In genomic region chr10:43218206-43218950, GRCh38 we compare ENCODE assay signal across 1 cellular context.
TF ChIP-seq lines count a peak whose summit lies in the region.

No MANE protein-coding gene starts in this region.

TF ChIP-seq in HepG2, 621 proteins besides CTCF, POLR2A, EP300 and RAD21 (continued from another document):
- TF ChIP-seq TRAFD1 (CRISPR knock-in tag; IDR thresholded peaks at IDR 0.05; ENCODE audit: borderline replicate concordance), result no peak
- no peak for TF ChIP-seq MED1 (CRISPR knock-in tag; IDR thresholded peaks at IDR 0.05)
- no peak for TF ChIP-seq ARID4A (CRISPR knock-in tag; IDR thresholded peaks at IDR 0.05; ENCODE audit: borderline replicate concordance)
- TF ChIP-seq RAD51 (IDR thresholded peaks at IDR 0.05; ENCODE audit: borderline replicate concordance), result no peak
- no peak for TF ChIP-seq GMEB1 (CRISPR knock-in tag; IDR thresholded peaks at IDR 0.05; ENCODE audit: borderline replicate concordance)
- TF ChIP-seq TCF7 (IDR thresholded peaks at IDR 0.05; ENCODE audit: low read depth), result no peak
- TF ChIP-seq GATAD2A (CRISPR knock-in tag; IDR thresholded peaks at IDR 0.05), result no peak
- no peak for TF ChIP-seq ZNF576 (CRISPR knock-in tag; IDR thresholded peaks at IDR 0.05)
- TF ChIP-seq CENPT (CRISPR knock-in tag; IDR thresholded peaks at IDR 0.05; ENCODE audit: low read depth), result no peak
- no peak for TF ChIP-seq SYNCRIP (IDR thresholded peaks at IDR 0.05; ENCODE audit: insufficient read depth, low read depth, low read length)
- no peak for TF ChIP-seq ZNF607 (CRISPR knock-in tag; IDR thresholded peaks at IDR 0.05; ENCODE audit: borderline replicate concordance)
- no peak for TF ChIP-seq MEIS2 (CRISPR knock-in tag; IDR thresholded peaks at IDR 0.05)
- TF ChIP-seq RBM39 (IDR thresholded peaks at IDR 0.05; ENCODE audit: low read depth, low read length, poor library complexity, severe bottlenecking), result no peak
- TF ChIP-seq ZIK1 (CRISPR knock-in tag; IDR thresholded peaks at IDR 0.05; ENCODE audit: borderline replicate concordance, low read depth), result no peak
- TF ChIP-seq ZNF441 (CRISPR knock-in tag; IDR thresholded peaks at IDR 0.05; ENCODE audit: borderline replicate concordance), result no peak
- no peak for TF ChIP-seq SRSF4 (IDR thresholded peaks at IDR 0.05; ENCODE audit: low read depth, low read length, poor library complexity, severe bottlenecking)
- no peak for TF ChIP-seq BCL6 (CRISPR knock-in tag; IDR thresholded peaks at IDR 0.05)
